8 cellular contexts compared by ENCODE assay signal in the genomic region with DNA sequence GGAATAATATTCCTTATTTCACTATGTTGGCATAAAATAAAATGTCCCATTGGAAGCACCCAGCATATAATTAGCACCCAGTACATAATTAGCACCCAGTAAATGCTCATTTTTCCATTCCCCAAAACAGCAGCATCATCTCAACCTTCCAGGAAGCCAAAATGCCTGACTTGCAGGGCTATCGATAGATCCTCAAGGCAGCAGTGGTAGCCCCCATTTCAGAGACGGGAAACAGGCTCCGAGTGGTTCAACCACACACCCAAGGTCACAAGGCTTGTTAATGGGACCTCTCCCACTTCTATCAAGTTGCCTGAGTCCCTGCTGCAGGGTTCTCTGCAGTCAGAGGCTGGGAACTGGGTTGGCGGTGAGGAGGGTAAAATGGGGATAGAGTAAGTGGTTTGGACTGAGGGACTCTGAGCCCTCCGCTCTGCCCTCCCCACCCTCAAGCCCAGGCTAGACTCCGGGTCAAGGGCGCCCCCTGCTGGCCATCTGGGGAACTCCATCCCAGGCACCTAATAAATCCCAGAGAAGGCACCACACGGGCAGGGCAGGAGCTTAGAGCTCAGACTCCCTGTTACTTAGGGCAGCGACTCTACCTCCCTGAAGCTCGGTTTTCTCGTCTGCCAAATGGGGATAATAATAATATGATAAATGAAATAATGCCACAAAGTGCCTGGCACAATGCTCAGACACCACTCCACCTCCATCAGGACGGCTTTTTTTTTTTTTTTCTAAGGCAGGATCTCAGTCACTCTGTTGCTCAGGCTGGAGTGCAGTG. TPM values are rescaled to one million over a fixed set of nuclear protein-coding genes. Genes with fewer than 3 reads are reported as not detected.
DNase-seq lines count a peak whose midpoint lies in the region; ATAC-seq and TF ChIP-seq lines count a peak whose summit lies in the region.

No MANE protein-coding gene starts in this region.

- peak; percentile 62 for ATAC-seq in GM18867 (IDR thresholded peaks at IDR 0.05; ENCODE audit: unreplicated experiment)

- no peaks in the 10 kb centered on the region for H3K9me3 Mint-ChIP-seq in IgD-negative memory B cell

- WGBS in testis, 2 donors, result 16 to 20% methylated on average over 7 to 12 of the region's 12 CpGs

- no peaks in the 10 kb centered on the region for H3K9me3 ChIP-seq in testis

- no peaks in the 10 kb centered on the region for H3K27me3 ChIP-seq in testis

- no peak for TF ChIP-seq POLR2A in testis (IDR thresholded peaks at IDR 0.05)

- H3K27ac Mint-ChIP-seq in IgD-negative memory B cell, result peak overlapping the region; percentile 67 to 98 (median 73)

- peaks cover 13% of the 10 kb centered on the region for H3K4me1 ChIP-seq in testis

- H3K27ac ChIP-seq in testis, result no peak overlapping the region

- TF ChIP-seq CTCF in AG09309 (IDR thresholded peaks at IDR 0.05; ENCODE audit: control insufficient read depth, insufficient read depth, low read depth, low read length, missing control alignments), result peak; percentile 96
- TF ChIP-seq CTCF in testis (IDR thresholded peaks at IDR 0.05), result peak; percentile 99 to 100 (median 99)

- intact Hi-C loops in testis (cut with DNase I; ENCODE audit: low total_unique reads), result loop anchor here (5.0 kb wide), 2 partner anchors 57 to 133 kb away; a partner anchor contains a TSS

- peak overlapping the region in 3 of 4 donors; percentile 27 to 65 (median 45) for H3K4me3 Mint-ChIP-seq in IgD-negative memory B cell

- H3K36me3 Mint-ChIP-seq in IgD-negative memory B cell, result peaks cover 1% of the 10 kb centered on the region

- DNase-seq in AG09309 (ENCODE audit: low read depth) (no peak), RPMI7951 (ENCODE audit: low read depth) (peak; percentile 78), fibroblast of the conjunctiva (ENCODE audit: low read depth) (peak; percentile 48), occipital lobe (lab: John Stamatoyannopoulos, UW) (peak; percentile 73), testis (peak; percentile 91)
- DNase-seq in activated T-helper 1 cell treated with anti-CD3 and anti-CD28 coated beads, Interleukin-2, amount 50 U/mL, for 16 hours (ENCODE audit: low read depth in 1 of 2, low spot score in 1 of 2), result peak; percentile 87 to 98

- H3K36me3 ChIP-seq in testis (ENCODE audit: low read depth, missing control alignments), result no peaks in the 10 kb centered on the region

- H3K4me3 ChIP-seq in AG09309 (ENCODE audit: control insufficient read depth, low read depth, low read length), result no peak overlapping the region
- no peak overlapping the region for H3K4me3 ChIP-seq in testis

- H3K4me1 Mint-ChIP-seq in IgD-negative memory B cell, result peaks cover 18 to 23% (median 22%) of the 10 kb centered on the region in 3 donors

- H3K27me3 Mint-ChIP-seq in IgD-negative memory B cell, result peaks cover 2% of the 10 kb centered on the region

RNA-seq across cellular contexts. Expression of a gene that starts 21.9 kb away (rescaled TPM):
- 1,002 TPM for polyA plus RNA-seq in IgD-negative memory B cell
- total RNA-seq in RPMI7951 (2014; rRNA removed; shearing (Covaris generic)), result 70.7 and 82.5 TPM in 2 replicates
- 3.9 TPM for total RNA-seq in occipital lobe
- total RNA-seq in testis, result 10 to 100 TPM in 1 of 2 donors, 1 to 10 TPM in 1; 2.0 to 16.3 TPM
- polyA plus RNA-seq in testis (ENCODE audit: insufficient read depth, low read depth, low replicate concordance), result 46.9 TPM

RNA-seq across cellular contexts. Expression of a gene that starts 56.1 kb away (rescaled TPM):
- not detected for polyA plus RNA-seq in IgD-negative memory B cell
- total RNA-seq in RPMI7951 (2014; rRNA removed; shearing (Covaris generic)), result 0.20 and 0.48 TPM in 2 replicates
- 0.31 TPM for total RNA-seq in occipital lobe
- under 1 TPM; 0.55 to 0.62 TPM for total RNA-seq in testis
- 0.32 TPM for polyA plus RNA-seq in testis (ENCODE audit: insufficient read depth, low read depth, low replicate concordance)
